ENCODE assay signal across 40 cellular contexts in genomic region chr19:16682539-16682938, GRCh38. TPM values are rescaled to one million over a fixed set of nuclear protein-coding genes. Genes with fewer than 3 reads are reported as not detected.
DNase-seq lines count a peak whose midpoint lies in the region; ATAC-seq, FAIRE-seq and TF ChIP-seq lines count a peak whose summit lies in the region.
"Had no signal": no experiment of that assay in that cellular context is flagged by ENCODE, and none has a peak within 500 bp of the region (broad histone marks: within the 10 kb centered on the region; RNA-seq: fewer than 3 reads in every experiment).

No MANE protein-coding gene starts in this region.

- H3K27ac ChIP-seq in SK-N-SH (ENCODE audit: low read depth in 2 of 2, low read length in 1 of 2) = no peak overlapping the region
- no peak overlapping the region for H3K27ac ChIP-seq in HEK293 (ENCODE audit: extremely low read depth, low read depth, low read length)
- no peak overlapping the region for H3K27ac ChIP-seq in IMR-90 (ENCODE audit: insufficient read depth, low read length)
- H3K27ac ChIP-seq in astrocyte (ENCODE audit: low read depth, low read length) = no peak overlapping the region
- H3K27ac ChIP-seq: 22Rv1; A549; BLaER1; BLaER1 treated with 17β-estradiol and CSF1 and Interleukin-3, amounts not matched to agents 10 nM and 100 nM; C4-2B had no signal

- H3K9ac ChIP-seq in SK-N-SH = no peak overlapping the region
- no peak overlapping the region for H3K9ac ChIP-seq in IMR-90 (ENCODE audit: low read depth, low read length)
- no peak overlapping the region for H3K9ac ChIP-seq in astrocyte (ENCODE audit: low read length)
- H3K9ac ChIP-seq: BLaER1; BLaER1 treated with 17β-estradiol and CSF1 and Interleukin-3, amounts not matched to agents 10 nM and 100 nM had no signal

- no peak for TF ChIP-seq POLR2A in IMR-90 (IDR thresholded peaks at IDR 0.05; ENCODE audit: low read depth, low read length)

- intact Hi-C loops in IMR-90 (cut with micrococcal nuclease) = no loop called here
- intact Hi-C loops in posterior cingulate gyrus (cut with DNase I) = no loop called here

- H2AFZ ChIP-seq in SK-N-SH (ENCODE audit: low read depth) = no peak overlapping the region
- peak overlapping the region; percentile 58 for H2AFZ ChIP-seq in IMR-90 (replicated peaks; ENCODE audit: low read length, poor library complexity)
- no peak overlapping the region for H2AFZ ChIP-seq in astrocyte (ENCODE audit: low read depth, low read length)

- no peak overlapping the region for H2BK15ac ChIP-seq in IMR-90 (ENCODE audit: low read depth, low read length)

- H3K4me3 ChIP-seq in SK-N-SH (ENCODE audit: low read depth in 2 of 2, low read length in 1 of 2) (no peak overlapping the region), HEK293 (ENCODE audit: low read depth, low read length) (no peak overlapping the region), IMR-90 (ENCODE audit: insufficient read depth, low read depth, low read length) (no peak overlapping the region), astrocyte (ENCODE audit: insufficient read depth, low read depth, low read length) (no peak overlapping the region)
- H3K4me3 ChIP-seq: A549; BLaER1; BLaER1 treated with 17β-estradiol and CSF1 and Interleukin-3, amounts not matched to agents 10 nM and 100 nM had no signal

- H3K23ac ChIP-seq in IMR-90 (ENCODE audit: low read depth, low read length) = no peak overlapping the region

- H3F3A ChIP-seq in SK-N-SH (replicated peaks; ENCODE audit: insufficient read depth) = peaks cover 4% of the 10 kb centered on the region

- peaks cover 0 to 4% of the 10 kb centered on the region in 2 experiments for H3K36me3 ChIP-seq in SK-N-SH (replicated peaks in 1 of 2; ENCODE audit: control insufficient read depth in 1 of 2, insufficient read depth in 2 of 2, low read length in 1 of 2)
- peaks cover 0 to 21% of the 10 kb centered on the region in 2 experiments; a peak in 1 of 3 replicates for H3K36me3 ChIP-seq in HEK293 (ENCODE audit: control insufficient read depth in 2 of 2, insufficient read depth in 1 of 2, low read length in 2 of 2)
- H3K36me3 ChIP-seq in IMR-90 (ENCODE audit: control insufficient read depth, insufficient read depth, low read length) = no peaks in the 10 kb centered on the region; the same call in 1 of the 2 replicates
- no peaks in the 10 kb centered on the region for H3K36me3 ChIP-seq in astrocyte (ENCODE audit: insufficient read depth, low read length)

- no peak overlapping the region for H3K14ac ChIP-seq in IMR-90 (replicated peaks; ENCODE audit: low read depth, low read length)

- H3K18ac ChIP-seq in IMR-90 (ENCODE audit: low read depth, low read length) = no peak overlapping the region

- H2BK120ac ChIP-seq in IMR-90 (ENCODE audit: low read depth, low read length) = no peak overlapping the region

- H2AK5ac ChIP-seq in IMR-90 (ENCODE audit: low read depth, low read length) = no peak overlapping the region

- TF ChIP-seq EP300 in SK-N-SH (IDR thresholded peaks at IDR 0.05; ENCODE audit: borderline replicate concordance in 1 of 2, low read depth in 1 of 2, low read length in 1 of 2) = no peak

- H3K9me3 ChIP-seq in SK-N-SH (no peaks in the 10 kb centered on the region), HEK293 (ENCODE audit: control insufficient read depth, insufficient read depth, low read depth, low read length) (no peaks in the 10 kb centered on the region), IMR-90 (ENCODE audit: control insufficient read depth, insufficient read depth, low read length) (no peaks in the 10 kb centered on the region; the same call in 1 of the 2 replicates), astrocyte (ENCODE audit: insufficient read depth, low read depth, low read length) (no peaks in the 10 kb centered on the region)
- H3K9me3 ChIP-seq: A549, Caco-2 had no signal

- in situ Hi-C loops in IMR-90 (cut with MboI; ENCODE audit: low sequenced_read_pairs) = no loop called here

- H3K9me2 ChIP-seq in SK-N-SH = no peaks in the 10 kb centered on the region

- no peak for FAIRE-seq in astrocyte (lab: Jason Lieb, UNC)
- FAIRE-seq: A204.1, A549, D721Med had no signal

- H3K9me1 ChIP-seq in IMR-90 (ENCODE audit: insufficient read depth, low read length) = peaks cover 3% of the 10 kb centered on the region; the same call in 1 of the 2 replicates

- H3K79me2 ChIP-seq in SK-N-SH (ENCODE audit: insufficient read depth) = no peaks in the 10 kb centered on the region
- H3K79me2 ChIP-seq in astrocyte (ENCODE audit: insufficient read depth, low read length) = no peaks in the 10 kb centered on the region

- H4K8ac ChIP-seq in IMR-90 (ENCODE audit: low read depth in 2 of 2, low read length in 2 of 2) = no peak overlapping the region

- no peak overlapping the region for H2BK20ac ChIP-seq in IMR-90 (ENCODE audit: low read depth, low read length)

- no peaks in the 10 kb centered on the region for H4K20me1 ChIP-seq in SK-N-SH (ENCODE audit: insufficient read depth)
- H4K20me1 ChIP-seq in IMR-90 (ENCODE audit: insufficient read depth, low read length) = no peaks in the 10 kb centered on the region
- no peaks in the 10 kb centered on the region for H4K20me1 ChIP-seq in astrocyte (ENCODE audit: insufficient read depth, low read length)
- H4K20me1 ChIP-seq: BLaER1; BLaER1 treated with 17β-estradiol and CSF1 and Interleukin-3, amounts not matched to agents 10 nM and 100 nM had no signal

- H2BK5ac ChIP-seq in IMR-90 (ENCODE audit: low read depth, low read length, poor library complexity, severe bottlenecking) = no peak overlapping the region

- H3K4me3 Mint-ChIP-seq in astrocyte (ENCODE audit: unreplicated experiment) = no peak overlapping the region
- H3K4me3 Mint-ChIP-seq: B cell; CD14-positive monocyte; CD4-positive, alpha-beta memory T cell; CD4-positive, alpha-beta T cell; CD4-positive, CD25-positive, alpha-beta regulatory T cell; CD8-positive, alpha-beta memory T cell; CD8-positive, alpha-beta T cell had no signal

- dilution Hi-C loops in IMR-90 (cut with HindIII; ENCODE audit: low sequenced_read_pairs, unreplicated experiment) = no loop called here

- no peak overlapping the region for H4K5ac ChIP-seq in IMR-90 (ENCODE audit: low read depth, low read length)

- ATAC-seq in SK-N-SH treated with all-trans-retinoic acid at 6 μM for 48 hours = no peak
- ATAC-seq in IMR-90 (ENCODE audit: low read depth) = no peak
- no peak for ATAC-seq in left lobe of liver
- ATAC-seq: A549; CD8-positive, alpha-beta T cell had no signal

- H3K27me3 Mint-ChIP-seq in astrocyte (ENCODE audit: low read depth, unreplicated experiment) = no peaks in the 10 kb centered on the region
- H3K27me3 Mint-ChIP-seq: B cell; CD4-positive, alpha-beta T cell had no signal

- CTCF ChIA-PET in SK-N-SH (lab: Yijun Ruan, JAX) = interaction anchor here (0.6 to 1.3 kb wide), 3 partner anchors 9 to 160 kb away, joined by 3 read pairs; no protein-coding TSS in a partner anchor
- CTCF ChIA-PET in HEK293 (lab: Yijun Ruan, JAX) = interaction anchor here (0.7 kb wide), 1 partner anchor 158 kb away, joined by 5 read pairs; no protein-coding TSS in a partner anchor
- CTCF ChIA-PET in IMR-90 (lab: Yijun Ruan, JAX) = no interaction called here

- peaks cover 8% of the 10 kb centered on the region for H3K36me3 Mint-ChIP-seq in astrocyte (ENCODE audit: low read depth, unreplicated experiment)

- H3K27me3 ChIP-seq in SK-N-SH (ENCODE audit: insufficient read depth) (no peaks in the 10 kb centered on the region), IMR-90 (ENCODE audit: control insufficient read depth, insufficient read depth, low read length) (no peaks in the 10 kb centered on the region), astrocyte (ENCODE audit: insufficient read depth, low read length) (no peaks in the 10 kb centered on the region)
- H3K27me3 ChIP-seq: BE2C; BLaER1; BLaER1 treated with 17β-estradiol and CSF1 and Interleukin-3, amounts not matched to agents 10 nM and 100 nM had no signal

- TF ChIP-seq CTCF in SK-N-SH (IDR thresholded peaks at IDR 0.05) = no peak
- no peak for TF ChIP-seq CTCF in HEK293 (tag by site-specific recombination; IDR thresholded peaks at IDR 0.05)
- TF ChIP-seq CTCF in IMR-90 (conservative IDR thresholded peaks at IDR 0.05; ENCODE audit: low read depth, low read length) = no peak
- no peak for TF ChIP-seq CTCF in astrocyte (IDR thresholded peaks at IDR 0.05; ENCODE audit: insufficient read depth, low read depth, low read length)

- H4K91ac ChIP-seq in IMR-90 (ENCODE audit: insufficient read depth, low read depth, low read length) = no peak overlapping the region

- 95% methylated on average over 2 of the region's 2 CpGs for WGBS in SK-N-SH (ENCODE audit: low lambda C conversion rate)
- WGBS in IMR-90 (ENCODE audit: extremely low coverage in 2 of 2, insufficient read length in 1 of 2), 2 experiments = no CpG with 5 or more reads among the region's 2 CpGs

- H3K4me2 ChIP-seq in SK-N-SH (no peak overlapping the region), IMR-90 (ENCODE audit: low read depth, low read length) (no peak overlapping the region), astrocyte (ENCODE audit: low read length) (no peak overlapping the region)
- H3K4me2 ChIP-seq: A549; BLaER1; BLaER1 treated with 17β-estradiol and CSF1 and Interleukin-3, amounts not matched to agents 10 nM and 100 nM had no signal

- H3K56ac ChIP-seq in IMR-90 (ENCODE audit: extremely low read depth, insufficient read depth, low read length) = no peak overlapping the region

- no peak overlapping the region for H2AK9ac ChIP-seq in IMR-90 (replicated peaks; ENCODE audit: low read depth, low read length, poor library complexity)

- H3K79me1 ChIP-seq in IMR-90 (ENCODE audit: low read depth in 1 of 2, low read length in 2 of 2) = no peaks in the 10 kb centered on the region

- TF ChIP-seq RAD21 in SK-N-SH (IDR thresholded peaks at IDR 0.05; ENCODE audit: low read length) = no peak
- TF ChIP-seq RAD21 in IMR-90 (IDR thresholded peaks at IDR 0.05; ENCODE audit: low read length) = no peak

- peaks cover 6% of the 10 kb centered on the region for H3K4me1 Mint-ChIP-seq in astrocyte (ENCODE audit: low read depth, unreplicated experiment)
- H3K4me1 Mint-ChIP-seq: B cell; CD4-positive, alpha-beta memory T cell; CD4-positive, CD25-positive, alpha-beta regulatory T cell; CD8-positive, alpha-beta memory T cell had no signal

- DNase-seq in SK-N-SH (no peak), IMR-90 (no peak), astrocyte (ENCODE audit: low read depth) (no peak), posterior cingulate gyrus (no peak), left lobe of liver (ENCODE audit: low spot score) (no peak)
- no peak for DNase-seq in stimulated activated CD4-positive, alpha-beta T cell treated with anti-CD3 and anti-CD28 coated beads, Interleukin-2, amount 100 ng/mL, for 24 hours
- DNase-seq: 8988T; ACHN; AML-193; BE2C; C1 segment of cervical spinal cord; Caco-2; Calu3; CD4-positive, alpha-beta memory T cell; CD4-positive, alpha-beta T cell; CD4-positive, CD25-positive, alpha-beta regulatory T cell; CD8-positive, alpha-beta memory T cell; CD8-positive, alpha-beta T cell; COR-L47; DMS 273 treated with DMSO at 0.1 percent for 48 hours; DMS153; DMS53; DMS79; DMS79 treated with DMSO at 0.1 percent for 48 hours; DND-41; EL had no signal

- no peaks in the 10 kb centered on the region for H3K4me1 ChIP-seq in SK-N-SH (ENCODE audit: control insufficient read depth in 1 of 2, insufficient read depth in 2 of 2, low read depth in 1 of 2, low read length in 1 of 2)
- no peaks in the 10 kb centered on the region for H3K4me1 ChIP-seq in HEK293 (ENCODE audit: control insufficient read depth, insufficient read depth, low read length)
- H3K4me1 ChIP-seq in IMR-90 (ENCODE audit: control insufficient read depth, insufficient read depth, low read length) = peaks cover 2% of the 10 kb centered on the region; the same call in 1 of the 2 replicates
- peaks cover 5% of the 10 kb centered on the region for H3K4me1 ChIP-seq in astrocyte (ENCODE audit: insufficient read depth, low read length)
- H3K4me1 ChIP-seq: BE2C, Caco-2 had no signal

- no TSS peak for BruUV-seq in IMR-90 (replicated peaks; lab: Mats Ljungman, UMichigan)

- H3K27ac Mint-ChIP-seq in astrocyte (ENCODE audit: unreplicated experiment) = peak overlapping the region; percentile 3
- H3K27ac Mint-ChIP-seq: B cell; CD14-positive monocyte; CD4-positive, alpha-beta memory T cell; CD4-positive, alpha-beta T cell; CD4-positive, CD25-positive, alpha-beta regulatory T cell; CD8-positive, alpha-beta memory T cell; CD8-positive, alpha-beta T cell had no signal

- POLR2A ChIA-PET in SK-N-SH (lab: Yijun Ruan, JAX) = no interaction called here
- POLR2A ChIA-PET in HEK293 (lab: Yijun Ruan, JAX) = interaction anchor here (0.8 kb wide), 1 partner anchor 16 kb away, joined by 3 read pairs; no protein-coding TSS in a partner anchor
- POLR2A ChIA-PET in IMR-90 (lab: Charles Lee; ENCODE audit: unreplicated experiment) = no interaction called here

- peaks cover 3% of the 10 kb centered on the region for H3K9me3 Mint-ChIP-seq in astrocyte (ENCODE audit: unreplicated experiment)

- no peak overlapping the region for H3K4ac ChIP-seq in IMR-90 (ENCODE audit: low read depth, low read length)

RNA-seq across cellular contexts. Expression of gene TMEM38A, which starts 21.6 kb away (rescaled TPM):
- polyA plus RNA-seq in SK-N-SH (2012; rRNA removed) = 3.3 and 4.3 TPM in 2 replicates
- polyA plus RNA-seq in SK-N-SH (2012; cell fraction: cytosol; rRNA removed) = 2.6 and 4.0 TPM in 2 replicates
- polyA plus RNA-seq in SK-N-SH (2012; cell fraction: nucleus; rRNA removed) = 5.4 and 6.9 TPM in 2 replicates
- 1.4 and 2.0 TPM in 2 replicates for total RNA-seq in IMR-90 (2012; rRNA removed)
- polyA plus RNA-seq in IMR-90 (2012; rRNA removed) = 1.3 and 2.2 TPM in 2 replicates
- polyA plus RNA-seq in IMR-90 (2012; cell fraction: cytosol; rRNA removed) = 1.3 and 2.7 TPM in 2 replicates
- polyA plus RNA-seq in IMR-90 (2012; cell fraction: nucleus; rRNA removed; ENCODE audit: low replicate concordance) = 1.7 and 1.9 TPM in 2 replicates
- 1.9 and 2.2 TPM in 2 replicates for total RNA-seq in astrocyte
- total RNA-seq in left lobe of liver = 6.0 TPM
- polyA plus RNA-seq: CD8-positive, alpha-beta memory T cell had no signal

RNA-seq across cellular contexts. Expression of gene SMIM7, which starts 22.6 kb away (rescaled TPM):
- polyA plus RNA-seq in SK-N-SH (2012; rRNA removed) = 74.2 and 79.9 TPM in 2 replicates
- polyA plus RNA-seq in SK-N-SH (2012; cell fraction: cytosol; rRNA removed) = 86.6 and 101 TPM in 2 replicates
- polyA plus RNA-seq in SK-N-SH (2012; cell fraction: nucleus; rRNA removed) = 67.7 and 70.5 TPM in 2 replicates
- 55.7 and 68.6 TPM in 2 replicates for total RNA-seq in IMR-90 (2012; rRNA removed)
- polyA plus RNA-seq in IMR-90 (2012; rRNA removed) = 64.8 and 66.5 TPM in 2 replicates
- 32.4 and 73.7 TPM in 2 replicates for polyA plus RNA-seq in IMR-90 (2012; cell fraction: cytosol; rRNA removed)
- 15.9 and 45.2 TPM in 2 replicates for polyA plus RNA-seq in IMR-90 (2012; cell fraction: nucleus; rRNA removed; ENCODE audit: low replicate concordance)
- total RNA-seq in astrocyte = 45.3 and 49.4 TPM in 2 replicates
- total RNA-seq in left lobe of liver = 37.9 TPM

RNA-seq across cellular contexts. Expression of gene NWD1, which starts 37.1 kb away (rescaled TPM):
- polyA plus RNA-seq in SK-N-SH (2012; rRNA removed) (not detected in 2 replicates), IMR-90 (2012; rRNA removed) (not detected in 2 replicates)
- polyA plus RNA-seq in SK-N-SH (2012; cell fraction: cytosol; rRNA removed) = not detected in 2 replicates
- polyA plus RNA-seq in SK-N-SH (2012; cell fraction: nucleus; rRNA removed) = 0.01 TPM in 1 of 2 replicates, not detected in the other
- total RNA-seq in IMR-90 (2012; rRNA removed) (not detected in 2 replicates), astrocyte (not detected in 2 replicates), left lobe of liver (not detected)
- polyA plus RNA-seq in IMR-90 (2012; cell fraction: cytosol; rRNA removed) = not detected in 2 replicates
- 0.01 TPM in 1 of 2 replicates, not detected in the other for polyA plus RNA-seq in IMR-90 (2012; cell fraction: nucleus; rRNA removed; ENCODE audit: low replicate concordance)
- total RNA-seq: Caco-2; CD4-positive, alpha-beta memory T cell; CD4-positive, alpha-beta T cell; CD4-positive, CD25-positive, alpha-beta regulatory T cell; CD8-positive, alpha-beta memory T cell; CD8-positive, alpha-beta T cell; Daoy had no signal
- polyA plus RNA-seq: A549; AG04450; BJ; CD4-positive, alpha-beta memory T cell; CD4-positive, CD25-positive, alpha-beta regulatory T cell; CD8-positive, alpha-beta memory T cell had no signal

RNA-seq across cellular contexts. Expression of gene MED26, which starts 54.5 kb away (rescaled TPM):
- 3.5 and 3.8 TPM in 2 replicates for polyA plus RNA-seq in SK-N-SH (2012; rRNA removed)
- polyA plus RNA-seq in SK-N-SH (2012; cell fraction: cytosol; rRNA removed) = 2.1 and 3.1 TPM in 2 replicates
- polyA plus RNA-seq in SK-N-SH (2012; cell fraction: nucleus; rRNA removed) = 8.0 and 8.6 TPM in 2 replicates
- total RNA-seq in IMR-90 (2012; rRNA removed) = 2.0 and 2.8 TPM in 2 replicates
- 4.0 and 4.9 TPM in 2 replicates for polyA plus RNA-seq in IMR-90 (2012; rRNA removed)
- 2.8 and 5.3 TPM in 2 replicates for polyA plus RNA-seq in IMR-90 (2012; cell fraction: cytosol; rRNA removed)
- polyA plus RNA-seq in IMR-90 (2012; cell fraction: nucleus; rRNA removed; ENCODE audit: low replicate concordance) = 7.1 and 11.7 TPM in 2 replicates
- 11.8 and 15.0 TPM in 2 replicates for total RNA-seq in astrocyte
- 6.0 TPM for total RNA-seq in left lobe of liver
